In the genomic region with DNA sequence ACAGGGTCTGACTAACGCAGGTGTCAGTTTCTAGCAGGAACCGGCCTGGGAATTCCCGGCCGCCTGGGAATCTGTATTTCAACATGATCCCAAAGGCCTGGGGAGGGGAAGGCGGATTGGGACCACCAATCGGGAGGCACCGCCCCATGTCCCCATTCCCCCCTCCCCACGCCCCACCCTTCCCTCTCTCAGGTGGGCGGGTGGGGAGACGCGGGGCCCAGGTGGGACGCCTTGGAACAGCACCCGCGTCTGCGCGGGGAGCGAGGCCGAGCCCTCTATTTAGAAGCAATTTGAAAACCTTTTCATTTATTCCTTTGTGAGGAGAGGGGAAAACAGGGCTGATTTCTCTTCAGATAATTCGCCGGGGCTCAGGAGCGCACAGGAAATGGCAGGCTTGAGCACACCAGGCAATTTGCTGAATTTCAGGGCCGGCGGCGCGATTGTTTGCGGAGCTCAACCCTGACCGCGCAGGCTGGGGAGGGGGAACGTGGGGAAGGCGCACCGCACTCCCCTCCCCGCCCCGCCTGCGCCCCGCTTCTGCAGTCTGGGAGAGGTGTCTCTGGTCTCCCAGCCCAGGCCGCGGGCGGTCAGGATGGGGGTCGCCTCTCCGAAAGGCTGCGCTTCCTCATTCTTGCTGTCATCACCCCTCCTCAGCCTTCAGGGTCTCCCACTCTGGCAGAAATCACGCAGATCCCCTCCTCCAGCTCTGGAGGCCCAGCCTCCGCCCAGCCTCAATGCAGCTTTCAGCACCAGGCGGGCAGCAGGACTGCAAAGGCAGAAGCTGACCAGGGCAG, we compare ENCODE assay signal across 17 cellular contexts.
DNase-seq lines count a peak whose midpoint lies in the region; ATAC-seq and TF ChIP-seq lines count a peak whose summit lies in the region.
"Had no signal": no experiment of that assay in that cellular context is flagged by ENCODE, and none has a peak within 500 bp of the region (broad histone marks: within the 10 kb centered on the region; RNA-seq: fewer than 3 reads in every experiment).

No MANE protein-coding gene starts in this region.

- no peak overlapping the region for H2AFZ ChIP-seq in smooth muscle cell (ENCODE audit: low read depth)

- peaks cover 9% of the 10 kb centered on the region; the same call in 1 of the 2 replicates for H3K9me3 ChIP-seq in NT2/D1 (ENCODE audit: insufficient read depth, low read length)
- H3K9me3 ChIP-seq in iPS-18c (ENCODE audit: control insufficient read depth, insufficient read depth, low read length), result peaks cover 3% of the 10 kb centered on the region
- no peaks in the 10 kb centered on the region for H3K9me3 ChIP-seq in smooth muscle cell (replicated peaks; ENCODE audit: low read depth)
- H3K9me3 ChIP-seq: testis had no signal

- no peaks in the 10 kb centered on the region for H3K79me2 ChIP-seq in smooth muscle cell (ENCODE audit: low read depth)

- no peaks in the 10 kb centered on the region for H3K9me3 Mint-ChIP-seq in activated CD4-positive, alpha-beta T cell treated with anti-CD3 and anti-CD28 coated beads for 36 hours (ENCODE audit: low read depth)
- no peaks in the 10 kb centered on the region for H3K9me3 Mint-ChIP-seq in T-helper 2 cell treated with Interferon-gamma antibody and Interleukin-4, amounts not matched to agents 5 μg/mL and 100 μg/mL, for 36 hours
- H3K9me3 Mint-ChIP-seq: activated CD8-positive, alpha-beta T cell treated with anti-CD3 and anti-CD28 coated beads for 36 hours; activated T-helper 2 cell treated with anti-CD3 and anti-CD28 coated beads, Interferon-gamma antibody, Interleukin-2, Interleukin-4, amounts not matched to agents 10 μg/mL and 5 μg/mL and 100 μg/mL, durations not matched to agents 14 hours and 24 hours and 36 hours had no signal

- H3K27ac ChIP-seq in smooth muscle cell (ENCODE audit: low read depth), result no peak overlapping the region
- H3K27ac ChIP-seq: esophagus muscularis mucosa, left ventricle myocardium inferior, testis had no signal

- H3K27ac Mint-ChIP-seq in activated CD4-positive, alpha-beta T cell treated with anti-CD3 and anti-CD28 coated beads for 36 hours, result no peak overlapping the region
- no peak overlapping the region for H3K27ac Mint-ChIP-seq in T-helper 2 cell treated with Interferon-gamma antibody and Interleukin-4, amounts not matched to agents 5 μg/mL and 100 μg/mL, for 36 hours
- H3K27ac Mint-ChIP-seq: activated CD8-positive, alpha-beta T cell treated with anti-CD3 and anti-CD28 coated beads for 36 hours; activated T-helper 2 cell treated with anti-CD3 and anti-CD28 coated beads, Interferon-gamma antibody, Interleukin-2, Interleukin-4, amounts not matched to agents 10 μg/mL and 5 μg/mL and 100 μg/mL, durations not matched to agents 14 hours and 24 hours and 36 hours; CD8-positive, alpha-beta T cell had no signal

- no peak for ATAC-seq in activated CD4-positive, alpha-beta T cell treated with anti-CD3 and anti-CD28 coated beads for 36 hours
- ATAC-seq: activated CD8-positive, alpha-beta T cell treated with anti-CD3 and anti-CD28 coated beads for 36 hours; CD8-positive, alpha-beta T cell had no signal

- no peak overlapping the region for H3K9ac ChIP-seq in NT2/D1 (ENCODE audit: insufficient read length, low read depth)
- no peak overlapping the region for H3K9ac ChIP-seq in smooth muscle cell (ENCODE audit: low read depth)

- TF ChIP-seq CTCF in smooth muscle cell (IDR thresholded peaks at IDR 0.05; ENCODE audit: borderline replicate concordance, insufficient read depth, poor library complexity, severe bottlenecking), result no peak

- no peaks in the 10 kb centered on the region for H4K20me1 ChIP-seq in smooth muscle cell (ENCODE audit: low read depth)

- H3K36me3 Mint-ChIP-seq in activated CD4-positive, alpha-beta T cell treated with anti-CD3 and anti-CD28 coated beads for 36 hours (ENCODE audit: low read depth), result no peaks in the 10 kb centered on the region
- no peaks in the 10 kb centered on the region for H3K36me3 Mint-ChIP-seq in T-helper 2 cell treated with Interferon-gamma antibody and Interleukin-4, amounts not matched to agents 5 μg/mL and 100 μg/mL, for 36 hours (ENCODE audit: low read depth)
- H3K36me3 Mint-ChIP-seq: CD8-positive, alpha-beta T cell had no signal

- CTCF ChIA-PET in activated CD4-positive, alpha-beta T cell treated with anti-CD3 and anti-CD28 coated beads for 36 hours (lab: Charles Lee), result interaction anchor here (0.5 to 1.1 kb wide), 2 partner anchors 14 to 1828 kb away, joined by 3 read pairs; no protein-coding TSS in a partner anchor

- no peaks in the 10 kb centered on the region for H3F3A ChIP-seq in smooth muscle cell (ENCODE audit: low read depth)

- H3K4me3 ChIP-seq in NT2/D1 (ENCODE audit: insufficient read length, low read depth) (peak overlapping the region; percentile 21), iPS-18c (ENCODE audit: insufficient read depth, low read depth, low read length) (peak overlapping the region; percentile 51), smooth muscle cell (no peak overlapping the region)
- H3K4me3 ChIP-seq: esophagus muscularis mucosa, left ventricle myocardium inferior had no signal

- intact Hi-C loops in activated CD4-positive, alpha-beta T cell treated with anti-CD3 and anti-CD28 coated beads for 36 hours (cut with DNase I, micrococcal nuclease), result no loop called here

- POLR2A ChIA-PET in activated CD4-positive, alpha-beta T cell treated with anti-CD3 and anti-CD28 coated beads for 36 hours (lab: Charles Lee), result interaction anchor here (0.6 kb wide), 1 partner anchor 126 kb away, joined by 3 read pairs; no protein-coding TSS in a partner anchor

- H3K4me1 Mint-ChIP-seq in activated CD4-positive, alpha-beta T cell treated with anti-CD3 and anti-CD28 coated beads for 36 hours, result peaks cover 2% of the 10 kb centered on the region
- no peaks in the 10 kb centered on the region for H3K4me1 Mint-ChIP-seq in T-helper 2 cell treated with Interferon-gamma antibody and Interleukin-4, amounts not matched to agents 5 μg/mL and 100 μg/mL, for 36 hours (ENCODE audit: low read depth)

- no peaks in the 10 kb centered on the region for H3K4me1 ChIP-seq in NT2/D1 (ENCODE audit: insufficient read depth, insufficient read length)
- H3K4me1 ChIP-seq in smooth muscle cell (ENCODE audit: low read depth), result no peaks in the 10 kb centered on the region
- H3K4me1 ChIP-seq: esophagus muscularis mucosa, testis had no signal

- no peak overlapping the region for H3K4me2 ChIP-seq in smooth muscle cell

- H3K36me3 ChIP-seq in NT2/D1 (ENCODE audit: insufficient read depth, insufficient read length, low read length) (no peaks in the 10 kb centered on the region), smooth muscle cell (ENCODE audit: low read depth) (no peaks in the 10 kb centered on the region)
- H3K36me3 ChIP-seq: esophagus muscularis mucosa, left ventricle myocardium inferior had no signal

- peak; percentile 19 for DNase-seq in activated CD4-positive, alpha-beta T cell treated with anti-CD3 and anti-CD28 coated beads for 36 hours
- DNase-seq in activated CD4-positive, alpha-beta T cell treated with anti-CD3 and anti-CD28 coated beads for 4 hours, result no peak
- DNase-seq in NT2/D1 (ENCODE audit: low read depth, low spot score) (no peak), retina (peak; percentile 44), smooth muscle cell (lab: John Stamatoyannopoulos, UW; ENCODE audit: unreplicated experiment) (no peak), occipital lobe (lab: John Stamatoyannopoulos, UW) (no peak)
- DNase-seq in T-helper 2 cell treated with Interferon-gamma antibody and Interleukin-4, amounts not matched to agents 5 μg/mL and 100 μg/mL, for 36 hours (ENCODE audit: low spot score), result no peak
- DNase-seq: activated CD8-positive, alpha-beta T cell treated with anti-CD3 and anti-CD28 coated beads for 36 hours; CD8-positive, alpha-beta T cell; cortex of kidney; left ventricle myocardium inferior; NCI-H2029 treated with DMSO at 0.1 percent for 48 hours; SIG-M5; testis had no signal

- H3K27me3 ChIP-seq in NT2/D1 (ENCODE audit: insufficient read depth, insufficient read length), result peaks cover 14% of the 10 kb centered on the region
- H3K27me3 ChIP-seq in smooth muscle cell (ENCODE audit: low read depth), result peaks cover 41% of the 10 kb centered on the region
- H3K27me3 ChIP-seq: testis had no signal

- WGBS in smooth muscle cell (ENCODE audit: low lambda C conversion rate), result 30% methylated on average over 24 of the region's 44 CpGs

- peaks cover 14% of the 10 kb centered on the region for H3K27me3 Mint-ChIP-seq in activated CD4-positive, alpha-beta T cell treated with anti-CD3 and anti-CD28 coated beads for 36 hours
- peaks cover 53% of the 10 kb centered on the region for H3K27me3 Mint-ChIP-seq in T-helper 2 cell treated with Interferon-gamma antibody and Interleukin-4, amounts not matched to agents 5 μg/mL and 100 μg/mL, for 36 hours (ENCODE audit: low read depth)

- H3K4me3 Mint-ChIP-seq in activated CD4-positive, alpha-beta T cell treated with anti-CD3 and anti-CD28 coated beads for 36 hours, result no peak overlapping the region
- no peak overlapping the region for H3K4me3 Mint-ChIP-seq in T-helper 2 cell treated with Interferon-gamma antibody and Interleukin-4, amounts not matched to agents 5 μg/mL and 100 μg/mL, for 36 hours
- H3K4me3 Mint-ChIP-seq: activated CD8-positive, alpha-beta T cell treated with anti-CD3 and anti-CD28 coated beads for 36 hours; CD8-positive, alpha-beta T cell had no signal

Comparison
In these comparisons a context has a peak if more than half of its experiments do, and no peak if none do; other contexts are left out.
1. DNase-seq: peak in activated CD4-positive, alpha-beta T cell treated with anti-CD3 and anti-CD28 coated beads for 36 hours (single experiment) and retina (single experiment); none in activated CD4-positive, alpha-beta T cell treated with anti-CD3 and anti-CD28 coated beads for 4 hours (0 of 2), NT2/D1 (single experiment), T-helper 2 cell treated with Interferon-gamma antibody and Interleukin-4, amounts not matched to agents 5 μg/mL and 100 μg/mL, for 36 hours (single experiment), smooth muscle cell (single experiment) and occipital lobe (single experiment).